In genomic region chr1:18945401-18945849, GRCh38 we compare ENCODE assay signal across 11 cellular contexts. TPM values are rescaled to one million over a fixed set of nuclear protein-coding genes. Genes with fewer than 3 reads are reported as not detected.
DNase-seq lines count a peak whose midpoint lies in the region; ATAC-seq and TF ChIP-seq lines count a peak whose summit lies in the region.
"Had no signal": no experiment of that assay in that cellular context is flagged by ENCODE, and none has a peak within 500 bp of the region (broad histone marks: within the 10 kb centered on the region; RNA-seq: fewer than 3 reads in every experiment).

No MANE protein-coding gene starts in this region.

- H3K27ac ChIP-seq in CD4-positive, alpha-beta memory T cell (ENCODE audit: low read depth, low read length): no peak overlapping the region

- H3K4me1 ChIP-seq in CD4-positive, alpha-beta memory T cell (ENCODE audit: insufficient read depth, low read length): peaks cover 97% of the 10 kb centered on the region

- H3K9me3 Mint-ChIP-seq in CD4-positive, alpha-beta memory T cell: no peaks in the 10 kb centered on the region
- no peaks in the 10 kb centered on the region for H3K9me3 Mint-ChIP-seq in effector memory CD8-positive, alpha-beta T cell
- H3K9me3 Mint-ChIP-seq in natural killer cell treated with Interleukin-12 subunit alpha and Interleukin-12 subunit beta and Interleukin-15 and Interleukin-18, amount 100 ng/mL, for 72 hours: no peaks in the 10 kb centered on the region

- CTCF ChIA-PET in CD4-positive, alpha-beta memory T cell (lab: Charles Lee; ENCODE audit: partially characterized antibody): interaction anchor here (0.7 to 3.6 kb wide), 8 partner anchors 9 to 37 kb away, joined by 3 to 16 read pairs (median 6); no protein-coding TSS in a partner anchor

- peaks cover 68 to 94% (median 88%) of the 10 kb centered on the region in 4 donors for H3K4me1 Mint-ChIP-seq in CD4-positive, alpha-beta memory T cell
- peaks cover 74 to 83% of the 10 kb centered on the region in 2 donors for H3K4me1 Mint-ChIP-seq in effector memory CD8-positive, alpha-beta T cell (ENCODE audit: low read depth in 2 of 2)
- H3K4me1 Mint-ChIP-seq in natural killer cell treated with Interleukin-12 subunit alpha and Interleukin-12 subunit beta and Interleukin-15 and Interleukin-18, amount 100 ng/mL, for 72 hours (ENCODE audit: low read depth in 2 of 2): peaks cover 67 to 69% of the 10 kb centered on the region in 2 donors

- no peak for TF ChIP-seq CTCF in omental fat pad (IDR thresholded peaks at IDR 0.05)

- H3K27ac Mint-ChIP-seq in CD4-positive, alpha-beta memory T cell: peak overlapping the region; percentile 50 to 82 (median 79)
- H3K27ac Mint-ChIP-seq in effector memory CD8-positive, alpha-beta T cell: peak overlapping the region; percentile 87 to 100
- peak overlapping the region; percentile 29 to 62 for H3K27ac Mint-ChIP-seq in natural killer cell treated with Interleukin-12 subunit alpha and Interleukin-12 subunit beta and Interleukin-15 and Interleukin-18, amount 100 ng/mL, for 72 hours

- POLR2A ChIA-PET in CD4-positive, alpha-beta memory T cell (lab: Charles Lee; ENCODE audit: partially characterized antibody): interaction anchor here (1.2 to 20.6 kb wide), 4 partner anchors 9 to 33 kb away, joined by 3 to 599 read pairs (median 23); partner anchors contain the start of gene IFFO2

- no peaks in the 10 kb centered on the region for H3K27me3 ChIP-seq in CD4-positive, alpha-beta memory T cell (ENCODE audit: insufficient read depth, low read length)

- no peaks in the 10 kb centered on the region for H3K9me3 ChIP-seq in CD4-positive, alpha-beta memory T cell (ENCODE audit: control insufficient read depth in 1 of 2, low read length in 2 of 2)

- ATAC-seq in effector memory CD8-positive, alpha-beta T cell (replicated peaks): no peak
- no peak for ATAC-seq in natural killer cell treated with Interleukin-12 subunit alpha and Interleukin-12 subunit beta and Interleukin-15 and Interleukin-18, amount 100 ng/mL, for 72 hours
- ATAC-seq in omental fat pad (ENCODE audit: low FRiP score) (no peak), GM21786 (IDR thresholded peaks at IDR 0.05; ENCODE audit: unreplicated experiment) (no peak)
- ATAC-seq: sciatic nerve had no signal

- intact Hi-C loops in CD4-positive, alpha-beta memory T cell (cut with micrococcal nuclease): no loop called here

- no peaks in the 10 kb centered on the region for H3K36me3 ChIP-seq in CD4-positive, alpha-beta memory T cell (ENCODE audit: insufficient read depth, low read length)

- no peaks in the 10 kb centered on the region for H3K27me3 Mint-ChIP-seq in CD4-positive, alpha-beta memory T cell
- H3K27me3 Mint-ChIP-seq in effector memory CD8-positive, alpha-beta T cell: no peaks in the 10 kb centered on the region
- no peaks in the 10 kb centered on the region for H3K27me3 Mint-ChIP-seq in natural killer cell treated with Interleukin-12 subunit alpha and Interleukin-12 subunit beta and Interleukin-15 and Interleukin-18, amount 100 ng/mL, for 72 hours

- H3K4me3 Mint-ChIP-seq in CD4-positive, alpha-beta memory T cell: peak overlapping the region in 7 of 8 donors; percentile 38 to 67 (median 54)
- H3K4me3 Mint-ChIP-seq in effector memory CD8-positive, alpha-beta T cell: peak overlapping the region; percentile 52 to 63
- H3K4me3 Mint-ChIP-seq in natural killer cell treated with Interleukin-12 subunit alpha and Interleukin-12 subunit beta and Interleukin-15 and Interleukin-18, amount 100 ng/mL, for 72 hours: no peak overlapping the region

- H3K36me3 Mint-ChIP-seq in CD4-positive, alpha-beta memory T cell: peaks cover 3 to 14% of the 10 kb centered on the region in 2 donors
- H3K36me3 Mint-ChIP-seq in effector memory CD8-positive, alpha-beta T cell (ENCODE audit: insufficient read depth): peaks cover 82% of the 10 kb centered on the region
- H3K36me3 Mint-ChIP-seq in natural killer cell treated with Interleukin-12 subunit alpha and Interleukin-12 subunit beta and Interleukin-15 and Interleukin-18, amount 100 ng/mL, for 72 hours: no peaks in the 10 kb centered on the region

- DNase-seq in CD4-positive, alpha-beta memory T cell: no peak
- DNase-seq in NCI-H524 treated with DMSO at 0.1 percent for 48 hours (lab: John Stamatoyannopoulos, UW) (peak; percentile 72), NCI-H526 treated with DMSO at 0.1 percent for 48 hours (lab: John Stamatoyannopoulos, UW) (no peak), omental fat pad (ENCODE audit: low spot score) (no peak)
- DNase-seq in effector memory CD8-positive, alpha-beta T cell: no peak
- no peak for DNase-seq in natural killer cell treated with Interleukin-12 subunit alpha and Interleukin-12 subunit beta and Interleukin-15 and Interleukin-18, amount 100 ng/mL, for 72 hours (ENCODE audit: low spot score)
- DNase-seq in activated CD8-positive, alpha-beta memory T cell treated with anti-CD3 and anti-CD28 coated beads, Interleukin-2, amount 50 U/mL, for 48 hours: no peak
- DNase-seq: activated CD4-positive, alpha-beta T cell treated with anti-CD3 and anti-CD28 coated beads for 1 hour; NCI-H1092 had no signal

- no peak overlapping the region for H3K4me3 ChIP-seq in CD4-positive, alpha-beta memory T cell (ENCODE audit: low read length in 2 of 2)

RNA-seq across cellular contexts. Expression of gene IFFO2, which starts 11.1 kb away (rescaled TPM):
- total RNA-seq in CD4-positive, alpha-beta memory T cell: 10 to 100 TPM; 39.0 to 41.3 TPM
- polyA plus RNA-seq in CD4-positive, alpha-beta memory T cell: 1 to 10 TPM; 1.3 to 5.2 TPM
- 10 to 100 TPM; 23.5 to 44.2 TPM for total RNA-seq in natural killer cell treated with Interleukin-12 subunit alpha and Interleukin-12 subunit beta and Interleukin-15 and Interleukin-18, amount 100 ng/mL, for 72 hours
- 10 to 100 TPM in 1 of 4 donors, 1 to 10 TPM in 3; 2.3 to 12.9 (median 7.7) TPM for total RNA-seq in omental fat pad

RNA-seq across cellular contexts. Expression of gene ALDH4A1, which starts 43.1 kb away (rescaled TPM):
- total RNA-seq in CD4-positive, alpha-beta memory T cell: 1 to 10 TPM; 1.4 to 1.5 TPM
- 1 to 10 TPM; 1.1 to 1.6 TPM for polyA plus RNA-seq in CD4-positive, alpha-beta memory T cell
- 1 to 10 TPM; 4.4 to 5.7 TPM for total RNA-seq in natural killer cell treated with Interleukin-12 subunit alpha and Interleukin-12 subunit beta and Interleukin-15 and Interleukin-18, amount 100 ng/mL, for 72 hours
- total RNA-seq in omental fat pad: 10 to 100 TPM; 22.2 to 96.8 (median 67.3) TPM
